8 cellular contexts compared by ENCODE assay signal in the genomic region with DNA sequence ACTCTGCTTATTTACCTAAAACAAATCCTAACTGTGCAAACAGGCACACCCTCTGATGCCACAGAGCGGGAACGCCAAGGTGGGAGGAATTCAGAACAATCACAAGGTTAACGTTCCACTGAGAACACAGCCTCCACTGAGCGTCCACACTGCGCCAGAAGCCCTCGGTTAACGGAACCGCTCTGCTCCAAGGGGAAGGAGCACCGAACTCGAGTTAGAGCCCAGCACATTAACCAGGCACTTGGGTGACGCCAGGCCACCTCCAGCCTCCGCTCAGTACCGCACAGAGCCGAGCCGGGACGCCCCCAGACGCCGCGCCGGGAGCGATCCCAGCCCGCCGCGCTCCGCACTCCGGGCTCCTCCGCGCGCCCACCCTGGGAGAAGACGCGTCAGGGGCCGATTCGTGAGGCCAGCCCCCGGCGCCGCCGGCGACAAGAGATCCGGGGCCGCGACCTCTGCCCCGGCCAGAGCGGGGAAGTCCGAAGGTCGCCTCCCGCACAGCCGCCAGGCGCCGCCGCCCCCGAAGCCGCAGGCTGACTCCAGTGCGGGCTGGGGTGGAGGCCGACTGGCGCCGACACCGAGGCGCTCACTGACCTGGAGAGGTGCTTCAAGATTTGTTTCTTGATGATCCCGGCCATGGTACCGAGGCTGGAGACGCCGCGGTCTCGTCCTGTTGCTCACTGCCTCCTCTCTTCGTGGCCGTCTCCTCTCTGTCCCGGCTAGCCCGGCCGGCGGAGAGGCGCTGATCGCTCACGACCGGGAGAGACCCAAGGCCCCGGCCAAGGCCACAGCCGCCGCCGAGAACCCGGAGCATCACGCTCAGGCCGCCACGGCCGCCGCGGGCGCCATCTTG. TPM values are rescaled to one million over a fixed set of nuclear protein-coding genes. Genes with fewer than 3 reads are reported as not detected.
A peak's percentile ranks its signal among the peaks of the same experiment; 100 is the strongest.
DNase-seq lines count a peak whose midpoint lies in the region; ATAC-seq, FAIRE-seq and TF ChIP-seq lines count a peak whose summit lies in the region.

No MANE protein-coding gene starts in this region.

- H3K4me1 ChIP-seq in GM23338 (ENCODE audit: insufficient read depth) = peaks cover 19% of the 10 kb centered on the region
- H3K4me1 ChIP-seq in Karpas-422 (ENCODE audit: low read length) = peaks cover 38% of the 10 kb centered on the region

- DNase-seq in GM12891 (ENCODE audit: insufficient read length, low spot score) (no peak), GM23338 (ENCODE audit: low spot score) (peak; percentile 72), Karpas-422 (peak; percentile 74), kidney glomerular epithelial cell (lab: John Stamatoyannopoulos, UW) (peak; percentile 66), GOT3 (lab: John Stamatoyannopoulos, UW) (no peak)
- peak; percentile 40 for DNase-seq in T-helper 2 cell treated with Interferon-gamma antibody and Interleukin-4, amounts not matched to agents 5 μg/mL and 100 μg/mL, for 36 hours (ENCODE audit: low spot score)
- no peak for DNase-seq in central memory CD8-positive, alpha-beta T cell (ENCODE audit: low spot score in 2 of 2)
- DNase-seq in stimulated activated CD4-positive, alpha-beta T cell treated with anti-CD3 and anti-CD28 coated beads, Interleukin-2, amount 100 ng/mL, for 24 hours = peak; percentile 46 to 52

- peak overlapping the region; percentile 87 for H3K9ac ChIP-seq in Karpas-422 (ENCODE audit: low read length)

- H3K27ac Mint-ChIP-seq in GM23338 = peak overlapping the region; percentile 91
- peak overlapping the region; percentile 98 for H3K27ac Mint-ChIP-seq in T-helper 2 cell treated with Interferon-gamma antibody and Interleukin-4, amounts not matched to agents 5 μg/mL and 100 μg/mL, for 36 hours
- peak overlapping the region; percentile 90 for H3K27ac Mint-ChIP-seq in central memory CD8-positive, alpha-beta T cell (ENCODE audit: low read depth)

- peaks cover 9% of the 10 kb centered on the region for H3K27me3 Mint-ChIP-seq in GM23338 (ENCODE audit: insufficient read depth, low read depth, poor library complexity)
- no peaks in the 10 kb centered on the region for H3K27me3 Mint-ChIP-seq in T-helper 2 cell treated with Interferon-gamma antibody and Interleukin-4, amounts not matched to agents 5 μg/mL and 100 μg/mL, for 36 hours (ENCODE audit: low read depth)
- no peaks in the 10 kb centered on the region for H3K27me3 Mint-ChIP-seq in central memory CD8-positive, alpha-beta T cell

- peaks cover 17% of the 10 kb centered on the region for H3K4me1 Mint-ChIP-seq in GM23338
- peaks cover 50% of the 10 kb centered on the region for H3K4me1 Mint-ChIP-seq in T-helper 2 cell treated with Interferon-gamma antibody and Interleukin-4, amounts not matched to agents 5 μg/mL and 100 μg/mL, for 36 hours (ENCODE audit: low read depth)
- peaks cover 36% of the 10 kb centered on the region for H3K4me1 Mint-ChIP-seq in central memory CD8-positive, alpha-beta T cell

- FAIRE-seq in GM12891 (lab: Jason Lieb, UNC) = peak; percentile 83

- H2AFZ ChIP-seq in GM23338 (peak overlapping the region; percentile 97; the same call in 1 of the 2 replicates), Karpas-422 (ENCODE audit: low read length) (peak overlapping the region; percentile 97)

- H4K20me1 ChIP-seq in GM23338 (replicated peaks; ENCODE audit: insufficient read depth) (peaks cover 24% of the 10 kb centered on the region), Karpas-422 (ENCODE audit: insufficient read depth, low read depth, low read length) (peaks cover 23% of the 10 kb centered on the region)

- peak overlapping the region; percentile 97 for H3K4me3 ChIP-seq in GM23338
- H3K4me3 ChIP-seq in Karpas-422 (ENCODE audit: low read length) = peak overlapping the region; percentile 87

- H3K36me3 Mint-ChIP-seq in GM23338 (ENCODE audit: low read depth) = peaks cover 4% of the 10 kb centered on the region; the same call in 2 of the 3 replicates
- peaks cover 8% of the 10 kb centered on the region for H3K36me3 Mint-ChIP-seq in T-helper 2 cell treated with Interferon-gamma antibody and Interleukin-4, amounts not matched to agents 5 μg/mL and 100 μg/mL, for 36 hours (ENCODE audit: low read depth)
- H3K36me3 Mint-ChIP-seq in central memory CD8-positive, alpha-beta T cell (ENCODE audit: insufficient read depth) = peaks cover 5% of the 10 kb centered on the region

- peak; percentile 95 for TF ChIP-seq POLR2A in GM12891 (IDR thresholded peaks at IDR 0.05; ENCODE audit: low read depth, low read length)

- peak overlapping the region; percentile 92 for H3K4me3 Mint-ChIP-seq in GM23338
- H3K4me3 Mint-ChIP-seq in T-helper 2 cell treated with Interferon-gamma antibody and Interleukin-4, amounts not matched to agents 5 μg/mL and 100 μg/mL, for 36 hours = peak overlapping the region; percentile 93
- peak overlapping the region; percentile 76 for H3K4me3 Mint-ChIP-seq in central memory CD8-positive, alpha-beta T cell

- no peaks in the 10 kb centered on the region for H3F3A ChIP-seq in GM23338 (replicated peaks; ENCODE audit: low read depth)

- H3K27me3 ChIP-seq in GM23338 (ENCODE audit: insufficient read depth) (no peaks in the 10 kb centered on the region), Karpas-422 (ENCODE audit: low read length) (no peaks in the 10 kb centered on the region)

- H3K27ac ChIP-seq in GM23338 (ENCODE audit: low read depth) = peak overlapping the region; percentile 89; the same call in 1 of the 2 replicates
- no peak overlapping the region for H3K27ac ChIP-seq in Karpas-422 (ENCODE audit: low read length)

- H3K9me3 ChIP-seq in Karpas-422 (ENCODE audit: low read length) = no peaks in the 10 kb centered on the region

- no peak for TF ChIP-seq CTCF in GM23338 (conservative IDR thresholded peaks at IDR 0.05; ENCODE audit: low read depth in 2 of 2)

- H3K9me2 ChIP-seq in GM23338 (ENCODE audit: insufficient read depth) = no peaks in the 10 kb centered on the region
- no peaks in the 10 kb centered on the region for H3K9me2 ChIP-seq in Karpas-422 (replicated peaks; ENCODE audit: insufficient read depth, low read length)

- H3K79me2 ChIP-seq in GM23338 (replicated peaks; ENCODE audit: insufficient read depth) = peaks cover 47% of the 10 kb centered on the region
- H3K79me2 ChIP-seq in Karpas-422 (ENCODE audit: low read length) = peaks cover 34% of the 10 kb centered on the region

- H3K4me2 ChIP-seq in GM23338 (peak overlapping the region; percentile 95), Karpas-422 (ENCODE audit: low read depth, low read length, poor library complexity, severe bottlenecking) (peak overlapping the region; percentile 84)

- peak; percentile 73 for ATAC-seq in GM23338
- peak; percentile 57 for ATAC-seq in central memory CD8-positive, alpha-beta T cell (replicated peaks; ENCODE audit: extremely low read depth, poor library complexity, severe bottlenecking)

- peaks cover 10% of the 10 kb centered on the region; the same call in 2 of the 3 replicates for H3K9me3 Mint-ChIP-seq in GM23338
- no peaks in the 10 kb centered on the region for H3K9me3 Mint-ChIP-seq in T-helper 2 cell treated with Interferon-gamma antibody and Interleukin-4, amounts not matched to agents 5 μg/mL and 100 μg/mL, for 36 hours
- H3K9me3 Mint-ChIP-seq in central memory CD8-positive, alpha-beta T cell = no peaks in the 10 kb centered on the region

- H3K36me3 ChIP-seq in GM23338 (ENCODE audit: insufficient read depth) = no peaks in the 10 kb centered on the region
- H3K36me3 ChIP-seq in Karpas-422 (ENCODE audit: insufficient read depth, low read length) = no peaks in the 10 kb centered on the region

TF ChIP-seq in GM12891, 5 proteins besides CTCF, POLR2A, EP300 and RAD21:
- no peak for TF ChIP-seq PAX5 (IDR thresholded peaks at IDR 0.05; ENCODE audit: insufficient read depth, low read length, severe bottlenecking)
- TF ChIP-seq POLR2AphosphoS5 (IDR thresholded peaks at IDR 0.05; ENCODE audit: low read depth, low read length) = peak; percentile 72; the same call in 1 of the 2 replicates
- TF ChIP-seq POU2F2 (IDR thresholded peaks at IDR 0.05; ENCODE audit: low read depth, low read length) = 0 out of 2 replicates have a peak, but pooled peaks have one; percentile 40
- no peak for TF ChIP-seq SPI1 (IDR thresholded peaks at IDR 0.05; ENCODE audit: low read depth, low read length)
- peak; percentile 84 for TF ChIP-seq TAF1 (IDR thresholded peaks at IDR 0.05; ENCODE audit: low read depth, low read length)

RNA-seq across cellular contexts. Expression of gene BLTP3B, which starts 0.5 kb away (rescaled TPM):
- 10.2 TPM for polyA plus RNA-seq in GM12891 (2012; ENCODE audit: low read depth, missing spikeins)
- 22.6 and 35.8 TPM in 2 replicates for total RNA-seq in GM23338 (2014; rRNA removed; shearing (Covaris generic))
- 9.5 and 11.2 TPM in 2 replicates for polyA plus RNA-seq in GM23338 (2016; fragmentation: Nextera tagmentation; extraction: Ambion mirVana)
- 14.1 and 17.3 TPM in 2 replicates for total RNA-seq in Karpas-422 (2014; rRNA removed; shearing (Covaris generic); ENCODE audit: low replicate concordance)

RNA-seq across cellular contexts. Expression of gene ACTR6, which starts 58.4 kb away (rescaled TPM):
- polyA plus RNA-seq in GM12891 (2012; ENCODE audit: low read depth, missing spikeins) = 22.5 TPM
- total RNA-seq in GM23338 (2014; rRNA removed; shearing (Covaris generic)) = 30.1 and 44.7 TPM in 2 replicates
- polyA plus RNA-seq in GM23338 (2016; fragmentation: Nextera tagmentation; extraction: Ambion mirVana) = 42.5 and 44.2 TPM in 2 replicates
- total RNA-seq in Karpas-422 (2014; rRNA removed; shearing (Covaris generic); ENCODE audit: low replicate concordance) = 13.9 and 38.8 TPM in 2 replicates

Comparison
In these comparisons a context has a peak if more than half of its experiments do, and no peak if none do; other contexts are left out.
1. DNase-seq: peak in GM23338 (single experiment), Karpas-422 (single experiment), T-helper 2 cell treated with Interferon-gamma antibody and Interleukin-4, amounts not matched to agents 5 μg/mL and 100 μg/mL, for 36 hours (single experiment), kidney glomerular epithelial cell (single experiment) and stimulated activated CD4-positive, alpha-beta T cell treated with anti-CD3 and anti-CD28 coated beads, Interleukin-2, amount 100 ng/mL, for 24 hours (2 of 2); none in GM12891 (single experiment), central memory CD8-positive, alpha-beta T cell (0 of 2) and GOT3 (single experiment).
2. Peak in every context shown above with its lines, with median percentiles within 50 percentile points of each other: H3K27ac Mint-ChIP-seq and H3K4me3 Mint-ChIP-seq.